ENCODE assay signal across 1 cellular context in the genomic region with DNA sequence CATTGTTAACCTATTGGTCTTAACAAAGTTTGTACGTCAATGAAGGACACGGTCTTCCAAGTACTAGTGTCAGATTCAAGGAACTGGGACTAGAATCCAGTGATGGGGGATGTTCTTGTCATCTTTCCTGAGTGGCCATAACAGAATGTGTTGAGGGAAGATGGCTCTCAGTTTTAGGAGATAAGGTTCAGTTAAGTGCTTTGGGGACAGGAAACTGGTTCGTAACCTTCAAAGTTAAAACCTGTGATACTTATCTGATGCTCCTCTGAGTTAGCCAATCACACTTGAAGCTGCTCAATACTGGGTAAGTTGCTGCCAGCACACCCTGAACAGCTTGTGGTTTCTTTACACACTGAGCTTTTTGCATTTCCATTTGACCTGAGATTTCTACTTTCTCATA.
TF ChIP-seq lines count a peak whose summit lies in the region.

No MANE protein-coding gene starts in this region.

TF ChIP-seq in K562, 482 proteins besides CTCF, POLR2A, EP300 and RAD21 (continued from another document and continues in another):
- TF ChIP-seq ZNF146 (CRISPR knock-in tag; IDR thresholded peaks at IDR 0.05; ENCODE audit: unreplicated experiment) = no peak
- no peak for TF ChIP-seq ZNF3 (CRISPR knock-in tag; IDR thresholded peaks at IDR 0.05)
- TF ChIP-seq POLR2B (IDR thresholded peaks at IDR 0.05; ENCODE audit: low read depth, partially characterized antibody) = no peak
- TF ChIP-seq CBFA2T2 (conservative IDR thresholded peaks at IDR 0.05) = peak; percentile 68
- no peak for TF ChIP-seq GMEB1 (CRISPR knock-in tag; IDR thresholded peaks at IDR 0.05)
- TF ChIP-seq, protein P1, sequence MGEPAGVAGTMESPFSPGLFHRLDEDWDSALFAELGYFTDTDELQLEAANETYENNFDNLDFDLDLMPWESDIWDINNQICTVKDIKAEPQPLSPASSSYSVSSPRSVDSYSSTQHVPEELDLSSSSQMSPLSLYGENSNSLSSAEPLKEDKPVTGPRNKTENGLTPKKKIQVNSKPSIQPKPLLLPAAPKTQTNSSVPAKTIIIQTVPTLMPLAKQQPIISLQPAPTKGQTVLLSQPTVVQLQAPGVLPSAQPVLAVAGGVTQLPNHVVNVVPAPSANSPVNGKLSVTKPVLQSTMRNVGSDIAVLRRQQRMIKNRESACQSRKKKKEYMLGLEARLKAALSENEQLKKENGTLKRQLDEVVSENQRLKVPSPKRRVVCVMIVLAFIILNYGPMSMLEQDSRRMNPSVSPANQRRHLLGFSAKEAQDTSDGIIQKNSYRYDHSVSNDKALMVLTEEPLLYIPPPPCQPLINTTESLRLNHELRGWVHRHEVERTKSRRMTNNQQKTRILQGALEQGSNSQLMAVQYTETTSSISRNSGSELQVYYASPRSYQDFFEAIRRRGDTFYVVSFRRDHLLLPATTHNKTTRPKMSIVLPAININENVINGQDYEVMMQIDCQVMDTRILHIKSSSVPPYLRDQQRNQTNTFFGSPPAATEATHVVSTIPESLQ (CRISPR knock-in tag; IDR thresholded peaks at IDR 0.05) = no peak
- no peak for TF ChIP-seq GTF2F1 (IDR thresholded peaks at IDR 0.05; ENCODE audit: low read depth, low read length)
- peak; percentile 45; the same call in 1 of the 2 replicates for TF ChIP-seq CXXC5 (CRISPR knock-in tag; IDR thresholded peaks at IDR 0.05)
- no peak for TF ChIP-seq ZNF668 (CRISPR knock-in tag; IDR thresholded peaks at IDR 0.05)
- TF ChIP-seq, protein P2, sequence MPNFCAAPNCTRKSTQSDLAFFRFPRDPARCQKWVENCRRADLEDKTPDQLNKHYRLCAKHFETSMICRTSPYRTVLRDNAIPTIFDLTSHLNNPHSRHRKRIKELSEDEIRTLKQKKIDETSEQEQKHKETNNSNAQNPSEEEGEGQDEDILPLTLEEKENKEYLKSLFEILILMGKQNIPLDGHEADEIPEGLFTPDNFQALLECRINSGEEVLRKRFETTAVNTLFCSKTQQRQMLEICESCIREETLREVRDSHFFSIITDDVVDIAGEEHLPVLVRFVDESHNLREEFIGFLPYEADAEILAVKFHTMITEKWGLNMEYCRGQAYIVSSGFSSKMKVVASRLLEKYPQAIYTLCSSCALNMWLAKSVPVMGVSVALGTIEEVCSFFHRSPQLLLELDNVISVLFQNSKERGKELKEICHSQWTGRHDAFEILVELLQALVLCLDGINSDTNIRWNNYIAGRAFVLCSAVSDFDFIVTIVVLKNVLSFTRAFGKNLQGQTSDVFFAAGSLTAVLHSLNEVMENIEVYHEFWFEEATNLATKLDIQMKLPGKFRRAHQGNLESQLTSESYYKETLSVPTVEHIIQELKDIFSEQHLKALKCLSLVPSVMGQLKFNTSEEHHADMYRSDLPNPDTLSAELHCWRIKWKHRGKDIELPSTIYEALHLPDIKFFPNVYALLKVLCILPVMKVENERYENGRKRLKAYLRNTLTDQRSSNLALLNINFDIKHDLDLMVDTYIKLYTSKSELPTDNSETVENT (CRISPR knock-in tag; IDR thresholded peaks at IDR 0.05) = no peak
- peak; percentile 48 for TF ChIP-seq NCOR1 (IDR thresholded peaks at IDR 0.05)
- no peak for TF ChIP-seq SIRT6 (IDR thresholded peaks at IDR 0.05; ENCODE audit: low read depth, low read length)
- TF ChIP-seq ZNF408 (CRISPR knock-in tag; IDR thresholded peaks at IDR 0.05; ENCODE audit: low read depth) = no peak
- TF ChIP-seq MTF1 (CRISPR knock-in tag; IDR thresholded peaks at IDR 0.05; ENCODE audit: borderline replicate concordance) = no peak
- TF ChIP-seq BDP1 (IDR thresholded peaks at IDR 0.05; ENCODE audit: insufficient read depth, insufficient read length) = no peak
- no peak for TF ChIP-seq CBX2 (IDR thresholded peaks at IDR 0.05; ENCODE audit: insufficient read depth, low read length, poor library complexity, severe bottlenecking)
- TF ChIP-seq KLF10 (CRISPR knock-in tag; IDR thresholded peaks at IDR 0.05) = no peak
- peak; percentile 81 for TF ChIP-seq CBFA2T3 (IDR thresholded peaks at IDR 0.05)
- no peak for TF ChIP-seq PREB (CRISPR knock-in tag; IDR thresholded peaks at IDR 0.05)
- TF ChIP-seq, protein P3, sequence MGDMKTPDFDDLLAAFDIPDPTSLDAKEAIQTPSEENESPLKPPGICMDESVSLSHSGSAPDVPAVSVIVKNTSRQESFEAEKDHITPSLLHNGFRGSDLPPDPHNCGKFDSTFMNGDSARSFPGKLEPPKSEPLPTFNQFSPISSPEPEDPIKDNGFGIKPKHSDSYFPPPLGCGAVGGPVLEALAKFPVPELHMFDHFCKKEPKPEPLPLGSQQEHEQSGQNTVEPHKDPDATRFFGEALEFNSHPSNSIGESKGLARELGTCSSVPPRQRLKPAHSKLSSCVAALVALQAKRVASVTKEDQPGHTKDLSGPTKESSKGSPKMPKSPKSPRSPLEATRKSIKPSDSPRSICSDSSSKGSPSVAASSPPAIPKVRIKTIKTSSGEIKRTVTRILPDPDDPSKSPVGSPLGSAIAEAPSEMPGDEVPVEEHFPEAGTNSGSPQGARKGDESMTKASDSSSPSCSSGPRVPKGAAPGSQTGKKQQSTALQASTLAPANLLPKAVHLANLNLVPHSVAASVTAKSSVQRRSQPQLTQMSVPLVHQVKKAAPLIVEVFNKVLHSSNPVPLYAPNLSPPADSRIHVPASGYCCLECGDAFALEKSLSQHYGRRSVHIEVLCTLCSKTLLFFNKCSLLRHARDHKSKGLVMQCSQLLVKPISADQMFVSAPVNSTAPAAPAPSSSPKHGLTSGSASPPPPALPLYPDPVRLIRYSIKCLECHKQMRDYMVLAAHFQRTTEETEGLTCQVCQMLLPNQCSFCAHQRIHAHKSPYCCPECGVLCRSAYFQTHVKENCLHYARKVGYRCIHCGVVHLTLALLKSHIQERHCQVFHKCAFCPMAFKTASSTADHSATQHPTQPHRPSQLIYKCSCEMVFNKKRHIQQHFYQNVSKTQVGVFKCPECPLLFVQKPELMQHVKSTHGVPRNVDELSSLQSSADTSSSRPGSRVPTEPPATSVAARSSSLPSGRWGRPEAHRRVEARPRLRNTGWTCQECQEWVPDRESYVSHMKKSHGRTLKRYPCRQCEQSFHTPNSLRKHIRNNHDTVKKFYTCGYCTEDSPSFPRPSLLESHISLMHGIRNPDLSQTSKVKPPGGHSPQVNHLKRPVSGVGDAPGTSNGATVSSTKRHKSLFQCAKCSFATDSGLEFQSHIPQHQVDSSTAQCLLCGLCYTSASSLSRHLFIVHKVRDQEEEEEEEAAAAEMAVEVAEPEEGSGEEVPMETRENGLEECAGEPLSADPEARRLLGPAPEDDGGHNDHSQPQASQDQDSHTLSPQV (IDR thresholded peaks at IDR 0.05) = no peak
- TF ChIP-seq IFI16 (CRISPR knock-in tag; IDR thresholded peaks at IDR 0.05) = no peak
- TF ChIP-seq ETV1 (tag; conservative IDR thresholded peaks at IDR 0.05; ENCODE audit: low read depth) = 0 out of 2 replicates have a peak, but pooled peaks have one; percentile 9
- TF ChIP-seq ZNF12 (CRISPR knock-in tag; IDR thresholded peaks at IDR 0.05) = no peak
- TF ChIP-seq MEF2A (IDR thresholded peaks at IDR 0.05; ENCODE audit: control insufficient read depth, low read depth, low read length) = no peak
- no peak for TF ChIP-seq DIDO1 (tag; IDR thresholded peaks at IDR 0.05; ENCODE audit: low read depth)
- TF ChIP-seq ZNF124 (CRISPR knock-in tag; IDR thresholded peaks at IDR 0.05) = no peak
- TF ChIP-seq, protein P4, sequence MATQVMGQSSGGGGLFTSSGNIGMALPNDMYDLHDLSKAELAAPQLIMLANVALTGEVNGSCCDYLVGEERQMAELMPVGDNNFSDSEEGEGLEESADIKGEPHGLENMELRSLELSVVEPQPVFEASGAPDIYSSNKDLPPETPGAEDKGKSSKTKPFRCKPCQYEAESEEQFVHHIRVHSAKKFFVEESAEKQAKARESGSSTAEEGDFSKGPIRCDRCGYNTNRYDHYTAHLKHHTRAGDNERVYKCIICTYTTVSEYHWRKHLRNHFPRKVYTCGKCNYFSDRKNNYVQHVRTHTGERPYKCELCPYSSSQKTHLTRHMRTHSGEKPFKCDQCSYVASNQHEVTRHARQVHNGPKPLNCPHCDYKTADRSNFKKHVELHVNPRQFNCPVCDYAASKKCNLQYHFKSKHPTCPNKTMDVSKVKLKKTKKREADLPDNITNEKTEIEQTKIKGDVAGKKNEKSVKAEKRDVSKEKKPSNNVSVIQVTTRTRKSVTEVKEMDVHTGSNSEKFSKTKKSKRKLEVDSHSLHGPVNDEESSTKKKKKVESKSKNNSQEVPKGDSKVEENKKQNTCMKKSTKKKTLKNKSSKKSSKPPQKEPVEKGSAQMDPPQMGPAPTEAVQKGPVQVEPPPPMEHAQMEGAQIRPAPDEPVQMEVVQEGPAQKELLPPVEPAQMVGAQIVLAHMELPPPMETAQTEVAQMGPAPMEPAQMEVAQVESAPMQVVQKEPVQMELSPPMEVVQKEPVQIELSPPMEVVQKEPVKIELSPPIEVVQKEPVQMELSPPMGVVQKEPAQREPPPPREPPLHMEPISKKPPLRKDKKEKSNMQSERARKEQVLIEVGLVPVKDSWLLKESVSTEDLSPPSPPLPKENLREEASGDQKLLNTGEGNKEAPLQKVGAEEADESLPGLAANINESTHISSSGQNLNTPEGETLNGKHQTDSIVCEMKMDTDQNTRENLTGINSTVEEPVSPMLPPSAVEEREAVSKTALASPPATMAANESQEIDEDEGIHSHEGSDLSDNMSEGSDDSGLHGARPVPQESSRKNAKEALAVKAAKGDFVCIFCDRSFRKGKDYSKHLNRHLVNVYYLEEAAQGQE (CRISPR knock-in tag; IDR thresholded peaks at IDR 0.05; ENCODE audit: low read depth) = no peak
- no peak for TF ChIP-seq YBX1 (IDR thresholded peaks at IDR 0.05)
- no peak for TF ChIP-seq ZNF717 (CRISPR knock-in tag; IDR thresholded peaks at IDR 0.05)
- TF ChIP-seq, protein P5, sequence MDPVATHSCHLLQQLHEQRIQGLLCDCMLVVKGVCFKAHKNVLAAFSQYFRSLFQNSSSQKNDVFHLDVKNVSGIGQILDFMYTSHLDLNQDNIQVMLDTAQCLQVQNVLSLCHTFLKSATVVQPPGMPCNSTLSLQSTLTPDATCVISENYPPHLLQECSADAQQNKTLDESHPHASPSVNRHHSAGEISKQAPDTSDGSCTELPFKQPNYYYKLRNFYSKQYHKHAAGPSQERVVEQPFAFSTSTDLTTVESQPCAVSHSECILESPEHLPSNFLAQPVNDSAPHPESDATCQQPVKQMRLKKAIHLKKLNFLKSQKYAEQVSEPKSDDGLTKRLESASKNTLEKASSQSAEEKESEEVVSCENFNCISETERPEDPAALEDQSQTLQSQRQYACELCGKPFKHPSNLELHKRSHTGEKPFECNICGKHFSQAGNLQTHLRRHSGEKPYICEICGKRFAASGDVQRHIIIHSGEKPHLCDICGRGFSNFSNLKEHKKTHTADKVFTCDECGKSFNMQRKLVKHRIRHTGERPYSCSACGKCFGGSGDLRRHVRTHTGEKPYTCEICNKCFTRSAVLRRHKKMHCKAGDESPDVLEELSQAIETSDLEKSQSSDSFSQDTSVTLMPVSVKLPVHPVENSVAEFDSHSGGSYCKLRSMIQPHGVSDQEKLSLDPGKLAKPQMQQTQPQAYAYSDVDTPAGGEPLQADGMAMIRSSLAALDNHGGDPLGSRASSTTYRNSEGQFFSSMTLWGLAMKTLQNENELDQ (CRISPR knock-in tag; IDR thresholded peaks at IDR 0.05; ENCODE audit: borderline replicate concordance) = no peak
- no peak for TF ChIP-seq RHOXF2B (CRISPR knock-in tag; conservative IDR thresholded peaks at IDR 0.05)
- TF ChIP-seq CHD4 (IDR thresholded peaks at IDR 0.05; ENCODE audit: insufficient read depth, insufficient replicate concordance, low read depth, low read length, poor library complexity, severe bottlenecking) = no peak
- no peak for TF ChIP-seq JUNB (CRISPR knock-in tag; conservative IDR thresholded peaks at IDR 0.05)
- no peak for TF ChIP-seq ZFPM2 (CRISPR knock-in tag; IDR thresholded peaks at IDR 0.05)
- no peak for TF ChIP-seq GATAD2B (IDR thresholded peaks at IDR 0.05; ENCODE audit: borderline replicate concordance)
- TF ChIP-seq TFE3 (CRISPR knock-in tag; IDR thresholded peaks at IDR 0.05) = no peak
- no peak for TF ChIP-seq HEY1 (CRISPR knock-in tag; IDR thresholded peaks at IDR 0.05; ENCODE audit: borderline replicate concordance)
- peak; percentile 64 for TF ChIP-seq STAT5A (IDR thresholded peaks at IDR 0.05; ENCODE audit: borderline replicate concordance, low read length)
- TF ChIP-seq, protein P6, sequence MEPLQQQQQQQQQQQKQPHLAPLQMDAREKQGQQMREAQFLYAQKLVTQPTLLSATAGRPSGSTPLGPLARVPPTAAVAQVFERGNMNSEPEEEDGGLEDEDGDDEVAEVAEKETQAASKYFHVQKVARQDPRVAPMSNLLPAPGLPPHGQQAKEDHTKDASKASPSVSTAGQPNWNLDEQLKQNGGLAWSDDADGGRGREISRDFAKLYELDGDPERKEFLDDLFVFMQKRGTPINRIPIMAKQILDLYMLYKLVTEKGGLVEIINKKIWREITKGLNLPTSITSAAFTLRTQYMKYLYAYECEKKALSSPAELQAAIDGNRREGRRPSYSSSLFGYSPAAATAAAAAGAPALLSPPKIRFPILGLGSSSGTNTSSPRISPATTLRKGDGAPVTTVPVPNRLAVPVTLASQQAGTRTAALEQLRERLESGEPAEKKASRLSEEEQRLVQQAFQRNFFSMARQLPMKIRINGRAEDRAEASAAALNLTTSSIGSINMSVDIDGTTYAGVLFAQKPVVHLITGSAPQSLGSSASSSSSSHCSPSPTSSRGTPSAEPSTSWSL (CRISPR knock-in tag; IDR thresholded peaks at IDR 0.05; ENCODE audit: borderline replicate concordance) = no peak
